16 cellular contexts compared by ENCODE assay signal in the genomic region with DNA sequence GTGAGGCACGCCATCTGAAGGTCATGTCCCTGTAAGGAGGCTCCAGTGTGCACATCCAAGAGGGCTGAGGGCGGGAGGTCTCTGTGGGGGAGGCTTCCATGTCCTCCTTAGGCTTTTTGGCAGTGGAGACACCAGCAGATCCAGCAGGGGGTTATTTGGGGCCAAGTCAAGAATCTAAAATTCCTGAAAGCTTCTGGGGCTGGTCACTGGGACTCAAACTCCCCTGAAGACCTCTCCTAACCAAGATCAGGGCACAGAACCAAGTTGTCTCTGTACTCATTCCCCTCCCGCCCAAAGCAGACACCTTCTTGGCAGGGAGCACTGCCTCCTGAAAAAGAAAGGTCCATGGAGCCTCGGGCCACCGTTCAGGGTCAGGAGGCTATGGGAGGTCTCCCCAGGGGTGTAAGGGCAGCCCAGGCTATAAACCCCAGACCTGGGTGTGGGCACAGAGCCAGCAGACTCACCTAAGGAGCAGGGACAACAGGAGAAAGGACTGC.
"Had no signal": no experiment of that assay in that cellular context is flagged by ENCODE, and none has a peak within 500 bp of the region (broad histone marks: within the 10 kb centered on the region; RNA-seq: fewer than 3 reads in every experiment).

No MANE protein-coding gene starts in this region.

- H3K4me3 ChIP-seq: sigmoid colon, smooth muscle cell, stomach, suprapubic skin had no signal

- H3K36me3 ChIP-seq: sigmoid colon, stomach, suprapubic skin had no signal

- FAIRE-seq: endometrium had no signal

- ATAC-seq: activated T-cell treated with anti-CD3 and anti-CD28 coated beads, Interleukin-2, amount 50 U/mL, for 72 hours; left lobe of liver had no signal

- H3K27me3 ChIP-seq: sigmoid colon, suprapubic skin had no signal

- H3K9me3 ChIP-seq: sigmoid colon, stomach, suprapubic skin had no signal

- DNase-seq: activated CD4-positive, alpha-beta memory T cell treated with anti-CD3 and anti-CD28 coated beads, Interleukin-2, amount 10 ng/mL, durations not matched to agents 7 days and 5 days; activated CD4-positive, alpha-beta T cell treated with anti-CD3 and anti-CD28 coated beads for 48 hours; activated effector memory CD4-positive, alpha-beta T cell treated with Interleukin-2 at 50 U/mL for 16 hours; activated naive CD4-positive, alpha-beta T cell treated with anti-CD3 and anti-CD28 coated beads for 36 hours; activated T-cell treated with anti-CD3 and anti-CD28 coated beads, Interleukin-2, amount 50 U/mL, for 72 hours; caudate nucleus; effector CD4-positive, alpha-beta T cell; foreskin fibroblast; nucleus accumbens; sigmoid colon; stimulated activated CD4-positive, alpha-beta T cell treated with anti-CD3 and anti-CD28 coated beads, Interleukin-15, amount 100 ng/mL, for 24 hours; stomach had no signal

- H3K4me1 ChIP-seq: sigmoid colon had no signal

- H3K4me2 ChIP-seq: smooth muscle cell had no signal
